In the genomic region with DNA sequence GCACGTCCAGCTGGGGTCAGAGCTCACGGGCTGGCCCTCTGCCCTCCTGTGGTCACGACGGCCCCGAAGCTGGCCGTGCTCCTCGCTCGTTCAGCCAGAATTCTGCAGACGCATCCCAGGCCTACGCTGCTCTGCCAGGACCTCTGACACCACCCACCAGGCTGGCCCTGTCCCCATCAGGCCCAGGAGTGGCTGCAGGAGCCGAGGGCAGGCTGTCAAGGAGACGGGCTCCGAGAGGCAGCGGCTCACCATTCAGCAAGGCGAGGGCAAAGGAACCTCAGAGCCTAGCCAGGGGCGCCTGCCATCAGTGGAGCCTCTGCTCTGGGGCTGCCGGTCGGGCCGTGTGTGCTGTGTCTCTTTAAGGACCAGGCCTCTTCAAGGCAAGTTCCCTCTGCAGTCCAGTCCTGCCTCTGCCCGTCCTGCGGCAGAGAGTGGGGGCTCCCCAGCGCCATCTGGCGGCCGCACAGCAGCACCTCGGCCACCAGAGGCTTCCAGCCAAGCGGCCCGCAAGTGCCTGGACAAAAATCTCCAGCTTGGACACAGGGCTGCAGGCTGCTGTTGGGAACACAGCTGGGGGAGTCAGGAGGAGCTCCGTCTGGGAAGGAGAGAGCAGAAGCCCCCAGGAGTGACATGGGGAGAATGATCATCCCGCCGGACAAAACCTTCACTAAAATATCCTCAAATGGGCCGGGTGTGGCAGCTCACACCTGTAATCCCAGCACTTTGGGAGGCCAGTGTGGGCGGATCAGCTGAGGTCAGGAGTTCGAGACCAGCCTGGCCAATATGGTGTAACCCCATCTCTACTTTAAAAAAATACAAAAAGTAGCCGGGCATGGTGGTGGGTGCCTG, we compare ENCODE assay signal across 8 cellular contexts. TPM values are rescaled to one million over a fixed set of nuclear protein-coding genes. Genes with fewer than 3 reads are reported as not detected.
DNase-seq lines count a peak whose midpoint lies in the region; ATAC-seq, FAIRE-seq and TF ChIP-seq lines count a peak whose summit lies in the region.

No MANE protein-coding gene starts in this region.

- H3K27ac Mint-ChIP-seq in activated CD4-positive, alpha-beta memory T cell treated with anti-CD3 and anti-CD28 coated beads, Interleukin-2, amount 10 ng/mL, durations not matched to agents 7 days and 5 days = no peak overlapping the region

- H3K9me3 ChIP-seq in lower lobe of right lung = no peaks in the 10 kb centered on the region

- CTCF ChIA-PET in activated CD4-positive, alpha-beta memory T cell treated with anti-CD3 and anti-CD28 coated beads, Interleukin-2, amount 10 ng/mL, durations not matched to agents 7 days and 5 days (lab: Charles Lee) = interaction anchor here (0.6 to 7.6 kb wide), 13 partner anchors 12 to 155 kb away, joined by 3 to 79 read pairs (median 4); no protein-coding TSS in a partner anchor

- H3K4me1 ChIP-seq in ACC112 (ENCODE audit: control insufficient read depth, insufficient read depth, low read length, unreplicated experiment) = peaks cover 16% of the 10 kb centered on the region
- H3K4me1 ChIP-seq in lower lobe of right lung = peaks cover 62% of the 10 kb centered on the region

- peak overlapping the region; percentile 23; the same call in 1 of the 2 replicates for H3K4me3 ChIP-seq in ACC112 (ENCODE audit: low read depth, low read length)
- H3K4me3 ChIP-seq in lower lobe of right lung = peak overlapping the region; percentile 48

- H3K4me1 Mint-ChIP-seq in activated CD4-positive, alpha-beta memory T cell treated with anti-CD3 and anti-CD28 coated beads, Interleukin-2, amount 10 ng/mL, durations not matched to agents 7 days and 5 days = peaks cover 7% of the 10 kb centered on the region

- H3K27me3 Mint-ChIP-seq in activated CD4-positive, alpha-beta memory T cell treated with anti-CD3 and anti-CD28 coated beads, Interleukin-2, amount 10 ng/mL, durations not matched to agents 7 days and 5 days = peaks cover 20% of the 10 kb centered on the region

- H3K27ac ChIP-seq in ACC112 (ENCODE audit: low read depth, low read length) (no peak overlapping the region), lower lobe of right lung (peak overlapping the region; percentile 73)

- intact Hi-C loops in lower lobe of right lung (cut with DNase I) = no loop called here

- FAIRE-seq in GM19239 (lab: Jason Lieb, UNC) = peak; percentile 56

- POLR2A ChIA-PET in activated CD4-positive, alpha-beta memory T cell treated with anti-CD3 and anti-CD28 coated beads, Interleukin-2, amount 10 ng/mL, durations not matched to agents 7 days and 5 days (lab: Charles Lee) = interaction anchor here (0.9 to 1.8 kb wide), 4 partner anchors 11 to 90 kb away, joined by 3 to 6 read pairs (median 4); no protein-coding TSS in a partner anchor

- peak; percentile 99 for TF ChIP-seq CTCF in lower lobe of right lung (IDR thresholded peaks at IDR 0.05)

- H3K4me3 Mint-ChIP-seq in activated CD4-positive, alpha-beta memory T cell treated with anti-CD3 and anti-CD28 coated beads, Interleukin-2, amount 10 ng/mL, durations not matched to agents 7 days and 5 days = no peak overlapping the region

- peak overlapping the region; percentile 49 for H2AFZ ChIP-seq in ACC112 (ENCODE audit: low read length, unreplicated experiment)

- H3K79me2 ChIP-seq in ACC112 (ENCODE audit: control insufficient read depth, insufficient read depth, low read length, unreplicated experiment) = no peaks in the 10 kb centered on the region

- H3K36me3 ChIP-seq in ACC112 (ENCODE audit: insufficient read depth, low read length) (no peaks in the 10 kb centered on the region), lower lobe of right lung (no peaks in the 10 kb centered on the region)

- H3K36me3 Mint-ChIP-seq in activated CD4-positive, alpha-beta memory T cell treated with anti-CD3 and anti-CD28 coated beads, Interleukin-2, amount 10 ng/mL, durations not matched to agents 7 days and 5 days (ENCODE audit: low read depth) = no peaks in the 10 kb centered on the region

- DNase-seq in GM19239 (ENCODE audit: insufficient read length, low spot score) = peak; percentile 78
- DNase-seq in NCI-H748 (lab: John Stamatoyannopoulos, UW; ENCODE audit: unreplicated experiment) = peak; percentile 83
- peak; percentile 80 for DNase-seq in activated CD4-positive, alpha-beta memory T cell treated with anti-CD3 and anti-CD28 coated beads, Interleukin-2, amount 10 ng/mL, durations not matched to agents 7 days and 5 days
- DNase-seq in effector CD4-positive, alpha-beta T cell = peak; percentile 63
- peak; percentile 90 for DNase-seq in lower lobe of right lung
- peak; percentile 53 to 59 (median 58) for DNase-seq in stimulated activated CD4-positive, alpha-beta T cell treated with anti-CD3 and anti-CD28 coated beads, TNF-alpha, amount 100 ng/mL, for 4 hours (ENCODE audit: low read depth in 3 of 3)

- H3K27me3 ChIP-seq in ACC112 (ENCODE audit: insufficient read depth, low read length) = peaks cover 10% of the 10 kb centered on the region
- H3K27me3 ChIP-seq in lower lobe of right lung (ENCODE audit: low read depth) = no peaks in the 10 kb centered on the region

- ATAC-seq in lower lobe of right lung (peak; percentile 95 to 96), HG02981 (IDR thresholded peaks at IDR 0.05; ENCODE audit: unreplicated experiment) (no peak)

- no peaks in the 10 kb centered on the region for H3K9me3 Mint-ChIP-seq in activated CD4-positive, alpha-beta memory T cell treated with anti-CD3 and anti-CD28 coated beads, Interleukin-2, amount 10 ng/mL, durations not matched to agents 7 days and 5 days

RNA-seq across cellular contexts. Expression of gene ABR, which starts 7.4 kb away (rescaled TPM):
- total RNA-seq in activated CD4-positive, alpha-beta memory T cell treated with anti-CD3 and anti-CD28 coated beads, Interleukin-2, amount 10 ng/mL, durations not matched to agents 7 days and 5 days = 100 to 1,000 TPM; 144 to 145 TPM
- 212 TPM for total RNA-seq in lower lobe of right lung
